32 cellular contexts compared by ENCODE assay signal in genomic region chr10:6505300-6505699, GRCh38.
DNase-seq lines count a peak whose midpoint lies in the region; ATAC-seq and TF ChIP-seq lines count a peak whose summit lies in the region.
"Had no signal": no experiment of that assay in that cellular context is flagged by ENCODE, and none has a peak within 500 bp of the region (broad histone marks: within the 10 kb centered on the region; RNA-seq: fewer than 3 reads in every experiment).

No MANE protein-coding gene starts in this region.

- H3K9me3 Mint-ChIP-seq in T-helper 2 cell treated with Interferon-gamma antibody and Interleukin-4, amounts not matched to agents 5 μg/mL and 100 μg/mL, for 36 hours = no peaks in the 10 kb centered on the region
- no peaks in the 10 kb centered on the region for H3K9me3 Mint-ChIP-seq in CD4-positive, alpha-beta T cell
- peaks cover 4% of the 10 kb centered on the region for H3K9me3 Mint-ChIP-seq in activated T-helper 1 cell treated with anti-CD3 and anti-CD28 coated beads, Interleukin-12 subunit alpha, Interleukin-12 subunit beta, Interleukin-2, Interleukin-4 antibody, amounts not matched to agents 30 ng/mL and 10 ng/mL and 1 ng/mL, durations not matched to agents 14 hours and 24 hours and 36 hours
- H3K9me3 Mint-ChIP-seq: type B pancreatic cell had no signal

- no peaks in the 10 kb centered on the region for H3K27me3 Mint-ChIP-seq in T-helper 2 cell treated with Interferon-gamma antibody and Interleukin-4, amounts not matched to agents 5 μg/mL and 100 μg/mL, for 36 hours (ENCODE audit: low read depth)
- H3K27me3 Mint-ChIP-seq in CD4-positive, alpha-beta T cell = no peaks in the 10 kb centered on the region
- H3K27me3 Mint-ChIP-seq in activated T-helper 1 cell treated with anti-CD3 and anti-CD28 coated beads, Interleukin-12 subunit alpha, Interleukin-12 subunit beta, Interleukin-2, Interleukin-4 antibody, amounts not matched to agents 30 ng/mL and 10 ng/mL and 1 ng/mL, durations not matched to agents 14 hours and 24 hours and 36 hours (ENCODE audit: insufficient read depth) = no peaks in the 10 kb centered on the region
- H3K27me3 Mint-ChIP-seq: naive B cell had no signal

- DNase-seq in T-helper 2 cell treated with Interferon-gamma antibody and Interleukin-4, amounts not matched to agents 5 μg/mL and 100 μg/mL, for 36 hours (ENCODE audit: low spot score) = no peak
- no peak for DNase-seq in T-helper 2 cell
- no peak for DNase-seq in CD4-positive, alpha-beta T cell
- DNase-seq in activated T-helper 1 cell treated with anti-CD3 and anti-CD28 coated beads, Interleukin-12 subunit alpha, Interleukin-12 subunit beta, Interleukin-2, Interleukin-4 antibody, amounts not matched to agents 30 ng/mL and 10 ng/mL and 1 ng/mL, durations not matched to agents 14 hours and 24 hours and 36 hours (ENCODE audit: low spot score) = no peak
- DNase-seq in mesenchymal stem cell = no peak
- no peak for DNase-seq in UCSD-AML1 (lab: John Stamatoyannopoulos, UW; ENCODE audit: unreplicated experiment)
- DNase-seq in NCI-H1048 (lab: John Stamatoyannopoulos, UW) = no peak
- DNase-seq: 8988T; activated CD8-positive, alpha-beta memory T cell treated with anti-CD3 and anti-CD28 coated beads, Interleukin-2, amount 50 U/mL, for 48 hours; activated gamma-delta T cell; amniotic stem cell; brain microvascular endothelial cell; esophagus squamous epithelium; foreskin keratinocyte; GM23248; heart right ventricle; Kasumi-1; kidney; midbrain; naive B cell; NCI-H1436; NCI-H226; NCI-H526 treated with DMSO at 0.1 percent for 48 hours; NK-92 treated with Interleukin-12 subunit alpha and Interleukin-12 subunit beta, amount 100 ng/mL, for 24 hours; occipital lobe; sigmoid colon; stimulated activated CD4-positive, alpha-beta T cell treated with anti-CD3 and anti-CD28 coated beads, Interleukin-4, amount 100 ng/mL, for 24 hours had no signal

- peak overlapping the region; percentile 40 for H3K4me3 Mint-ChIP-seq in T-helper 2 cell treated with Interferon-gamma antibody and Interleukin-4, amounts not matched to agents 5 μg/mL and 100 μg/mL, for 36 hours
- H3K4me3 Mint-ChIP-seq in CD4-positive, alpha-beta T cell = no peak overlapping the region
- peak overlapping the region; percentile 12 for H3K4me3 Mint-ChIP-seq in activated T-helper 1 cell treated with anti-CD3 and anti-CD28 coated beads, Interleukin-12 subunit alpha, Interleukin-12 subunit beta, Interleukin-2, Interleukin-4 antibody, amounts not matched to agents 30 ng/mL and 10 ng/mL and 1 ng/mL, durations not matched to agents 14 hours and 24 hours and 36 hours
- H3K4me3 Mint-ChIP-seq: CD14-positive monocyte, naive B cell, type B pancreatic cell had no signal

- H3K27ac ChIP-seq in CD4-positive, alpha-beta T cell (ENCODE audit: low read depth, low read length) = no peak overlapping the region
- no peak overlapping the region for H3K27ac ChIP-seq in mesenchymal stem cell (ENCODE audit: low read length, poor library complexity, severe bottlenecking)
- H3K27ac ChIP-seq: brain microvascular endothelial cell, esophagus squamous epithelium, foreskin keratinocyte, GM23248, heart right ventricle, prostate gland, sigmoid colon had no signal

- H2BK5ac ChIP-seq in mesenchymal stem cell (ENCODE audit: low read depth, low read length, poor library complexity, severe bottlenecking) = peak overlapping the region; percentile 31

- TF ChIP-seq CTCF in CD4-positive, alpha-beta T cell (IDR thresholded peaks at IDR 0.05) = no peak

- intact Hi-C loops in CD4-positive, alpha-beta T cell (cut with DNase I, micrococcal nuclease) = no loop called here
- intact Hi-C loops in activated T-helper 1 cell treated with anti-CD3 and anti-CD28 coated beads, Interleukin-12 subunit alpha, Interleukin-12 subunit beta, Interleukin-2, Interleukin-4 antibody, amounts not matched to agents 30 ng/mL and 10 ng/mL and 1 ng/mL, durations not matched to agents 14 hours and 24 hours and 36 hours (cut with micrococcal nuclease) = loop anchor here (10.0 kb wide), 1 partner anchor 370 kb away; no protein-coding TSS in a partner anchor

- CTCF ChIA-PET in CD4-positive, alpha-beta T cell (lab: Charles Lee) = no interaction called here

- no peak overlapping the region for H3K9ac ChIP-seq in mesenchymal stem cell (ENCODE audit: low read length)
- H3K9ac ChIP-seq: GM23248 had no signal

- no peak overlapping the region for H4K91ac ChIP-seq in mesenchymal stem cell (ENCODE audit: low read length)

- H3K4me2 ChIP-seq in mesenchymal stem cell (ENCODE audit: low read length, poor library complexity, severe bottlenecking) = no peak overlapping the region

- H3K36me3 Mint-ChIP-seq in T-helper 2 cell treated with Interferon-gamma antibody and Interleukin-4, amounts not matched to agents 5 μg/mL and 100 μg/mL, for 36 hours (ENCODE audit: low read depth) = peaks cover 81% of the 10 kb centered on the region
- peaks cover 90% of the 10 kb centered on the region for H3K36me3 Mint-ChIP-seq in CD4-positive, alpha-beta T cell (ENCODE audit: low read depth)
- H3K36me3 Mint-ChIP-seq in activated T-helper 1 cell treated with anti-CD3 and anti-CD28 coated beads, Interleukin-12 subunit alpha, Interleukin-12 subunit beta, Interleukin-2, Interleukin-4 antibody, amounts not matched to agents 30 ng/mL and 10 ng/mL and 1 ng/mL, durations not matched to agents 14 hours and 24 hours and 36 hours (ENCODE audit: low read depth) = peaks cover 65% of the 10 kb centered on the region
- H3K36me3 Mint-ChIP-seq: CD14-positive monocyte, naive B cell, type B pancreatic cell had no signal

- H3K14ac ChIP-seq in mesenchymal stem cell (ENCODE audit: low read length in 2 of 2) = no peak overlapping the region

- no peak overlapping the region for H2BK15ac ChIP-seq in mesenchymal stem cell (ENCODE audit: low read depth, poor library complexity, severe bottlenecking)

- POLR2A ChIA-PET in CD4-positive, alpha-beta T cell (lab: Charles Lee) = no interaction called here

- H3K27me3 ChIP-seq in CD4-positive, alpha-beta T cell (ENCODE audit: control insufficient read depth, insufficient read depth, low read length) = no peaks in the 10 kb centered on the region
- no peaks in the 10 kb centered on the region for H3K27me3 ChIP-seq in mesenchymal stem cell (ENCODE audit: control insufficient read depth in 1 of 2, insufficient read depth in 1 of 2, low read length in 2 of 2)
- H3K27me3 ChIP-seq: brain microvascular endothelial cell, esophagus squamous epithelium, foreskin keratinocyte, sigmoid colon had no signal

- no peaks in the 10 kb centered on the region for H3K79me1 ChIP-seq in mesenchymal stem cell (replicated peaks; ENCODE audit: low read length, poor library complexity, severe bottlenecking)

- H3K4me1 Mint-ChIP-seq in T-helper 2 cell treated with Interferon-gamma antibody and Interleukin-4, amounts not matched to agents 5 μg/mL and 100 μg/mL, for 36 hours (ENCODE audit: low read depth) = peaks cover 62% of the 10 kb centered on the region
- peaks cover 55% of the 10 kb centered on the region for H3K4me1 Mint-ChIP-seq in CD4-positive, alpha-beta T cell (ENCODE audit: low read depth)
- H3K4me1 Mint-ChIP-seq in activated T-helper 1 cell treated with anti-CD3 and anti-CD28 coated beads, Interleukin-12 subunit alpha, Interleukin-12 subunit beta, Interleukin-2, Interleukin-4 antibody, amounts not matched to agents 30 ng/mL and 10 ng/mL and 1 ng/mL, durations not matched to agents 14 hours and 24 hours and 36 hours (ENCODE audit: low read depth) = peaks cover 73% of the 10 kb centered on the region
- H3K4me1 Mint-ChIP-seq: CD14-positive monocyte had no signal

- H3K4me1 ChIP-seq in mesenchymal stem cell (ENCODE audit: control insufficient read depth, insufficient read depth, low read depth, low read length) = no peaks in the 10 kb centered on the region
- H3K4me1 ChIP-seq: heart right ventricle, prostate gland, sigmoid colon had no signal

- H3K36me3 ChIP-seq in mesenchymal stem cell (ENCODE audit: control insufficient read depth in 1 of 2, insufficient read depth in 2 of 2, low read depth in 1 of 2, low read length in 2 of 2) = no peaks in the 10 kb centered on the region
- H3K36me3 ChIP-seq: brain microvascular endothelial cell, esophagus squamous epithelium, heart right ventricle, prostate gland, sigmoid colon had no signal

- H4K8ac ChIP-seq in mesenchymal stem cell (ENCODE audit: low read length) = no peak overlapping the region

- H3K4ac ChIP-seq in mesenchymal stem cell (ENCODE audit: low read depth in 1 of 2, low read length in 2 of 2) = no peak overlapping the region

- no peak for ATAC-seq in CD4-positive, alpha-beta T cell (ENCODE audit: poor library complexity)
- ATAC-seq in HG02623 (IDR thresholded peaks at IDR 0.05; ENCODE audit: unreplicated experiment) = no peak
- ATAC-seq: foreskin keratinocyte, heart right ventricle, HepG2 had no signal

- no peak overlapping the region for H2BK12ac ChIP-seq in mesenchymal stem cell (ENCODE audit: low read length in 2 of 2)

- peak overlapping the region; percentile 76 for H3K27ac Mint-ChIP-seq in T-helper 2 cell treated with Interferon-gamma antibody and Interleukin-4, amounts not matched to agents 5 μg/mL and 100 μg/mL, for 36 hours
- peak overlapping the region; percentile 49 for H3K27ac Mint-ChIP-seq in CD4-positive, alpha-beta T cell
- peak overlapping the region; percentile 64 for H3K27ac Mint-ChIP-seq in activated T-helper 1 cell treated with anti-CD3 and anti-CD28 coated beads, Interleukin-12 subunit alpha, Interleukin-12 subunit beta, Interleukin-2, Interleukin-4 antibody, amounts not matched to agents 30 ng/mL and 10 ng/mL and 1 ng/mL, durations not matched to agents 14 hours and 24 hours and 36 hours
- H3K27ac Mint-ChIP-seq: CD14-positive monocyte, type B pancreatic cell had no signal

- H2BK120ac ChIP-seq in mesenchymal stem cell (ENCODE audit: low read depth, low read length) = no peak overlapping the region

- H2AFZ ChIP-seq in mesenchymal stem cell (ENCODE audit: low read depth, low read length) = no peak overlapping the region
- H2AFZ ChIP-seq: GM23248 had no signal

- H3K18ac ChIP-seq in mesenchymal stem cell (ENCODE audit: low read depth in 1 of 2, low read length in 2 of 2) = no peak overlapping the region

- H3K23ac ChIP-seq in mesenchymal stem cell (ENCODE audit: low read length in 2 of 2) = no peak overlapping the region

- H3K4me3 ChIP-seq in mesenchymal stem cell (ENCODE audit: insufficient read depth in 1 of 2, low read depth in 1 of 2, low read length in 2 of 2) = no peak overlapping the region
- H3K4me3 ChIP-seq: esophagus squamous epithelium, GM23248, heart right ventricle, prostate gland, sigmoid colon had no signal

- no peaks in the 10 kb centered on the region for H3K9me3 ChIP-seq in CD4-positive, alpha-beta T cell (ENCODE audit: control insufficient read depth, low read length)
- H3K9me3 ChIP-seq in mesenchymal stem cell (ENCODE audit: control insufficient read depth, low read length) = no peaks in the 10 kb centered on the region
- H3K9me3 ChIP-seq: esophagus squamous epithelium, heart right ventricle, prostate gland, sigmoid colon had no signal

- no peak overlapping the region for H2AK5ac ChIP-seq in mesenchymal stem cell (ENCODE audit: low read length, severe bottlenecking)
